ENCODE assay signal across 4 cellular contexts in the genomic region with DNA sequence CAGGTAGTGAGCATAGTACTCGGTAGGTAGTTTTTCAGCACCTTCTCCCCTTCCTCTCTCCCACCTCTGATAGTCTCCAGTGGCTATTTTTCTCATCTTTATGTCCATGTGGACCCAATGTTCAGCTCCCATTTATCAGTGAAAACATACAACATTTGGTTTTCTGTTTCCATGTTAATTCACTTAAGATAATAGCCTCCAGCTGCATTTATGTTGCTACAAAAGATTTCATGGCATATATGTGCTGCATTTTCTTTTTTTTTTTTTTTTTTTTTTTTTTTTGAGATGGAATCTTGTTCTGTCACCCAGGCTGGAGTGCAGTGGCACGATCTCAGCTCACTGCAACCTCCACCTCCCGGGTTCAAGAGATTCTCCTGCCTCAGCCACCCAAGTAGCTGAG. TPM values are rescaled to one million over a fixed set of nuclear protein-coding genes. Genes with fewer than 3 reads are reported as not detected.
"Had no signal": no experiment of that assay in that cellular context is flagged by ENCODE, and none has a peak within 500 bp of the region (broad histone marks: within the 10 kb centered on the region; RNA-seq: fewer than 3 reads in every experiment).

No MANE protein-coding gene starts in this region.

RNA-seq across cellular contexts. Expression of a gene that starts 3.0 kb away (rescaled TPM):
- polyA plus RNA-seq: HepG2, IgD-negative memory B cell, IMR-90, K562 had no signal
